In genomic region chr7:37382546-37383088, GRCh38 we compare ENCODE assay signal across 18 cellular contexts.
A peak's percentile ranks its signal among the peaks of the same experiment; 100 is the strongest.
DNase-seq lines count a peak whose midpoint lies in the region; ATAC-seq and TF ChIP-seq lines count a peak whose summit lies in the region.
"Had no signal": no experiment of that assay in that cellular context is flagged by ENCODE, and none has a peak within 500 bp of the region (broad histone marks: within the 10 kb centered on the region; RNA-seq: fewer than 3 reads in every experiment).

No MANE protein-coding gene starts in this region.

- H3K56ac ChIP-seq in H9 (ENCODE audit: insufficient read length, low read depth, low read length), result no peak overlapping the region

- no peak overlapping the region for H3T11ph ChIP-seq in H9 (ENCODE audit: low read length)

- H3K18ac ChIP-seq in H9 (ENCODE audit: insufficient read length, low read depth, low read length), result no peak overlapping the region

- no peaks in the 10 kb centered on the region for H3K27me3 ChIP-seq in H9 (ENCODE audit: insufficient read depth, low read length)
- H3K27me3 ChIP-seq in endodermal cell (ENCODE audit: control insufficient read depth, insufficient read depth, low read length, poor library complexity, severe bottlenecking), result no peaks in the 10 kb centered on the region
- H3K27me3 ChIP-seq: BLaER1 had no signal

- H3K4me3 Mint-ChIP-seq in H9, result no peak overlapping the region
- no peak overlapping the region for H3K4me3 Mint-ChIP-seq in endodermal cell
- H3K4me3 Mint-ChIP-seq: CD14-positive monocyte; CD4-positive, alpha-beta memory T cell; HFFc6 had no signal

- H3K9ac ChIP-seq in H9 (ENCODE audit: extremely low read depth, insufficient read length, low read length) (no peak overlapping the region), endodermal cell (ENCODE audit: extremely low read depth, low read length, poor library complexity, severe bottlenecking) (peak overlapping the region; percentile 24)
- H3K9ac ChIP-seq: BLaER1 had no signal

- H3K23ac ChIP-seq in H9 (ENCODE audit: insufficient read length, low read depth, low read length), result no peak overlapping the region

- peaks cover 33% of the 10 kb centered on the region for H3K36me3 ChIP-seq in endodermal cell (ENCODE audit: control insufficient read depth, insufficient read depth, low read length)
- H3K36me3 ChIP-seq: BLaER1 had no signal

- no peak for TF ChIP-seq POLR2A in lower leg skin (IDR thresholded peaks at IDR 0.05)

- H3K36me3 Mint-ChIP-seq in H9 (ENCODE audit: insufficient read depth in 1 of 3, low read depth in 3 of 3) (peaks cover 5 to 12% (median 5%) of the 10 kb centered on the region in 3 experiments), endodermal cell (ENCODE audit: low read depth) (peaks cover 46% of the 10 kb centered on the region)

- H3K79me2 ChIP-seq in H9 (ENCODE audit: insufficient read depth, low read length), result no peaks in the 10 kb centered on the region

- H2BK5ac ChIP-seq in H9 (ENCODE audit: insufficient read length, low read length), result no peak overlapping the region

- H3K4me2 ChIP-seq in H9 (ENCODE audit: insufficient read depth, insufficient read length, low read length), result no peak overlapping the region
- H3K4me2 ChIP-seq: BLaER1 had no signal

- no peak overlapping the region for H3K4ac ChIP-seq in H9 (ENCODE audit: low read depth, low read length)

- no peak for TF ChIP-seq CTCF in H9 (conservative IDR thresholded peaks at IDR 0.05)
- no peak for TF ChIP-seq CTCF in LNCaP clone FGC (IDR thresholded peaks at IDR 0.05; ENCODE audit: control insufficient read depth, extremely low read depth, insufficient read depth)
- no peak for TF ChIP-seq CTCF in endodermal cell (conservative IDR thresholded peaks at IDR 0.05)
- TF ChIP-seq CTCF in lower leg skin (IDR thresholded peaks at IDR 0.05), result no peak

- peak; percentile 33 for DNase-seq in CMK (ENCODE audit: low read depth)
- DNase-seq in H9, result no peak
- peak; percentile 17 for DNase-seq in LNCaP clone FGC (ENCODE audit: low read depth)
- peak; percentile 69 for DNase-seq in endodermal cell
- no peak for DNase-seq in left lobe of liver (ENCODE audit: low spot score)
- no peak for DNase-seq in lower leg skin (ENCODE audit: low spot score in 2 of 2)
- DNase-seq in posterior vena cava (ENCODE audit: low spot score), result no peak
- DNase-seq: 8988T; CD4-positive, alpha-beta memory T cell; COR-L47; DMS 273 treated with DMSO at 0.1 percent for 48 hours; HFFc6; IMR-90 had no signal

- no peak overlapping the region for H2AK5ac ChIP-seq in H9 (ENCODE audit: insufficient read length, low read length)

- no peak overlapping the region for H4K91ac ChIP-seq in H9 (ENCODE audit: insufficient read length, low read depth, low read length)

- ATAC-seq in left lobe of liver, result no peak
- ATAC-seq in activated CD4-positive, CD25-positive, alpha-beta regulatory T cell treated with anti-CD3 and anti-CD28 coated beads, Interleukin-2, amount 50 U/mL, for 24 hours, result no peak
- ATAC-seq: HCT116 had no signal

- H3K9me3 Mint-ChIP-seq in H9 (peaks cover 5 to 6% of the 10 kb centered on the region in 2 experiments; a peak in 3 of 5 replicates), endodermal cell (peaks cover 24% of the 10 kb centered on the region)

- H3K14ac ChIP-seq in H9 (ENCODE audit: insufficient read depth, low read length), result no peak overlapping the region

- H3K27me3 Mint-ChIP-seq in H9 (ENCODE audit: low read depth) (no peaks in the 10 kb centered on the region; the same call in 1 of the 2 replicates), endodermal cell (ENCODE audit: insufficient read depth) (no peaks in the 10 kb centered on the region)
- H3K27me3 Mint-ChIP-seq: CD4-positive, alpha-beta memory T cell had no signal

- H3K4me3 ChIP-seq in LNCaP clone FGC (ENCODE audit: low read depth, low read length), result no peak overlapping the region
- H3K4me3 ChIP-seq in endodermal cell (ENCODE audit: low read length), result no peak overlapping the region
- no peak overlapping the region for H3K4me3 ChIP-seq in lower leg skin (ENCODE audit: low read depth, poor library complexity, severe bottlenecking)
- H3K4me3 ChIP-seq: BLaER1 had no signal

- no peak overlapping the region for H2BK20ac ChIP-seq in H9 (ENCODE audit: low read depth, low read length, poor library complexity, severe bottlenecking)

- H2BK12ac ChIP-seq in H9 (ENCODE audit: insufficient read length, low read depth, low read length), result no peak overlapping the region

- no peaks in the 10 kb centered on the region for H4K20me1 ChIP-seq in H9 (ENCODE audit: control insufficient read depth, insufficient read depth, insufficient read length)
- H4K20me1 ChIP-seq: BLaER1 had no signal

- H3K4me1 ChIP-seq in H9 (ENCODE audit: insufficient read depth, low read length), result peaks cover 4% of the 10 kb centered on the region; the same call in 1 of the 2 replicates
- H3K4me1 ChIP-seq in endodermal cell (ENCODE audit: control insufficient read depth, insufficient read depth, low read length), result peaks cover 18% of the 10 kb centered on the region

- no peak overlapping the region for H2BK15ac ChIP-seq in H9 (ENCODE audit: low read depth, low read length)

- H3K4me1 Mint-ChIP-seq in H9, result peaks cover 19 to 32% of the 10 kb centered on the region in 2 experiments
- peaks cover 51% of the 10 kb centered on the region for H3K4me1 Mint-ChIP-seq in endodermal cell

- intact Hi-C loops in lower leg skin (cut with DNase I; ENCODE audit: low total_unique reads), result no loop called here
- intact Hi-C loops in posterior vena cava (cut with DNase I), result no loop called here

- H3K79me1 ChIP-seq in H9 (ENCODE audit: insufficient read depth, low read depth, low read length, poor library complexity, severe bottlenecking), result no peaks in the 10 kb centered on the region

- no peak overlapping the region for H2AFZ ChIP-seq in H9 (ENCODE audit: low read length)

- H4K8ac ChIP-seq in H9 (replicated peaks; ENCODE audit: insufficient read length, low read depth, low read length), result no peak overlapping the region

- WGBS in H9 (ENCODE audit: extremely low coverage, insufficient read length, low lambda C conversion rate), result no CpG with 5 or more reads among the region's 1 CpG
- 16 to 38% methylated on average over 1 of the region's 1 CpG for WGBS in endodermal cell (ENCODE audit: insufficient coverage in 1 of 2, insufficient read length in 1 of 2), 2 experiments
- 79 to 86% methylated on average over 1 of the region's 1 CpG for WGBS in lower leg skin, 2 donors

- no peaks in the 10 kb centered on the region for H3K9me3 ChIP-seq in H9 (ENCODE audit: control insufficient read depth, low read depth, low read length)
- peaks cover 30% of the 10 kb centered on the region for H3K9me3 ChIP-seq in endodermal cell (ENCODE audit: control insufficient read depth, low read length)

- no peak overlapping the region for H2BK120ac ChIP-seq in H9 (ENCODE audit: low read depth, low read length, poor library complexity, severe bottlenecking)

- H3K27ac Mint-ChIP-seq in H9 (peak overlapping the region in 2 of 3 experiments; percentile 59 to 61; a peak in 5 of 7 replicates), endodermal cell (peak overlapping the region; percentile 86)
- H3K27ac Mint-ChIP-seq: HFFc6 had no signal

- no peaks in the 10 kb centered on the region for H3K23me2 ChIP-seq in H9 (ENCODE audit: insufficient read length, low read depth, low read length, poor library complexity, severe bottlenecking)

- H3K27ac ChIP-seq in H9 (ENCODE audit: insufficient read length, low read depth, low read length) (no peak overlapping the region), endodermal cell (ENCODE audit: low read depth, low read length) (peak overlapping the region; percentile 39)
- H3K27ac ChIP-seq: BLaER1, HL-60 had no signal

- H4K5ac ChIP-seq in H9 (ENCODE audit: insufficient read length, low read depth, low read length), result no peak overlapping the region

Comparison
In these comparisons a context has a peak if more than half of its experiments do, and no peak if none do; other contexts are left out.
1. DNase-seq: peak in CMK (single experiment), LNCaP clone FGC (single experiment) and endodermal cell (single experiment); none in H9 (single experiment), left lobe of liver (single experiment), lower leg skin (0 of 2) and posterior vena cava (single experiment).